In genomic region chr10:29646238-29646902, GRCh38 we compare ENCODE assay signal across 9 cellular contexts. TPM values are rescaled to one million over a fixed set of nuclear protein-coding genes. Genes with fewer than 3 reads are reported as not detected.
A peak's percentile ranks its signal among the peaks of the same experiment; 100 is the strongest.
DNase-seq lines count a peak whose midpoint lies in the region; ATAC-seq and FAIRE-seq lines count a peak whose summit lies in the region.
"Had no signal": no experiment of that assay in that cellular context is flagged by ENCODE, and none has a peak within 500 bp of the region (broad histone marks: within the 10 kb centered on the region; RNA-seq: fewer than 3 reads in every experiment).

No MANE protein-coding gene starts in this region.

- peak overlapping the region; percentile 24 for H3K4me3 ChIP-seq in rectal smooth muscle tissue (ENCODE audit: low read length)

- no peaks in the 10 kb centered on the region for H3K9me3 Mint-ChIP-seq in dendritic cell treated with granulocyte-macrophage colony-stimulating factor and Interleukin-4, amounts not matched to agents 40 ng/mL and 50 ng/mL, for 4 days

- no peak overlapping the region for H3K4me3 Mint-ChIP-seq in dendritic cell treated with granulocyte-macrophage colony-stimulating factor and Interleukin-4, amounts not matched to agents 40 ng/mL and 50 ng/mL, for 4 days

- ATAC-seq in left lobe of liver = no peak

- peak overlapping the region; percentile 45 for H3K9ac ChIP-seq in rectal smooth muscle tissue (ENCODE audit: low read length)
- H3K9ac ChIP-seq: KMS-11 had no signal

- intact Hi-C loops in dendritic cell treated with granulocyte-macrophage colony-stimulating factor and Interleukin-4, amounts not matched to agents 40 ng/mL and 50 ng/mL, for 4 days (cut with micrococcal nuclease) = no loop called here

- peak overlapping the region; percentile 85 for H3K27ac ChIP-seq in rectal smooth muscle tissue (ENCODE audit: low read depth, low read length)
- H3K27ac ChIP-seq: KMS-11 had no signal

- no peaks in the 10 kb centered on the region for H3K27me3 Mint-ChIP-seq in dendritic cell treated with granulocyte-macrophage colony-stimulating factor and Interleukin-4, amounts not matched to agents 40 ng/mL and 50 ng/mL, for 4 days

- FAIRE-seq in urothelium cell line (lab: Jason Lieb, UNC) = no peak

- peak overlapping the region; percentile 38 for H3K27ac Mint-ChIP-seq in dendritic cell treated with granulocyte-macrophage colony-stimulating factor and Interleukin-4, amounts not matched to agents 40 ng/mL and 50 ng/mL, for 4 days

- peaks cover 49% of the 10 kb centered on the region for H3K4me1 ChIP-seq in rectal smooth muscle tissue (ENCODE audit: control insufficient read depth, insufficient read depth, low read length)

- DNase-seq in H4 (ENCODE audit: low spot score) (peak; percentile 66), NCI-H82 (lab: John Stamatoyannopoulos, UW) (peak; percentile 96), urothelium cell line (ENCODE audit: low spot score) (no peak), amygdala (lab: John Stamatoyannopoulos, UW) (no peak), left lobe of liver (ENCODE audit: low spot score) (no peak), glomerular visceral epithelial cell (ENCODE audit: extremely low spot score) (no peak)

- H3K36me3 ChIP-seq in rectal smooth muscle tissue (ENCODE audit: control insufficient read depth, insufficient read depth, low read length) = no peaks in the 10 kb centered on the region

- H3K4me1 Mint-ChIP-seq in dendritic cell treated with granulocyte-macrophage colony-stimulating factor and Interleukin-4, amounts not matched to agents 40 ng/mL and 50 ng/mL, for 4 days (ENCODE audit: low read depth) = peaks cover 31% of the 10 kb centered on the region

- peaks cover 51% of the 10 kb centered on the region for H3K36me3 Mint-ChIP-seq in dendritic cell treated with granulocyte-macrophage colony-stimulating factor and Interleukin-4, amounts not matched to agents 40 ng/mL and 50 ng/mL, for 4 days (ENCODE audit: low read depth)

- H3K27me3 ChIP-seq in rectal smooth muscle tissue (ENCODE audit: control insufficient read depth, insufficient read depth, low read length) = no peaks in the 10 kb centered on the region

RNA-seq across cellular contexts. Expression of gene SVIL, which starts 11.6 kb away (rescaled TPM):
- 4.7 and 125 TPM in 2 replicates for total RNA-seq in H4 (2014; rRNA removed; shearing (Covaris generic))
- 16.2 TPM for total RNA-seq in left lobe of liver

Comparison
In these comparisons a context has a peak if more than half of its experiments do, and no peak if none do; other contexts are left out.
1. DNase-seq: peak in H4 (single experiment) and NCI-H82 (single experiment); none in urothelium cell line (single experiment), amygdala (0 of 56), left lobe of liver (single experiment) and glomerular visceral epithelial cell (single experiment).